ENCODE assay signal across 8 cellular contexts in the genomic region with DNA sequence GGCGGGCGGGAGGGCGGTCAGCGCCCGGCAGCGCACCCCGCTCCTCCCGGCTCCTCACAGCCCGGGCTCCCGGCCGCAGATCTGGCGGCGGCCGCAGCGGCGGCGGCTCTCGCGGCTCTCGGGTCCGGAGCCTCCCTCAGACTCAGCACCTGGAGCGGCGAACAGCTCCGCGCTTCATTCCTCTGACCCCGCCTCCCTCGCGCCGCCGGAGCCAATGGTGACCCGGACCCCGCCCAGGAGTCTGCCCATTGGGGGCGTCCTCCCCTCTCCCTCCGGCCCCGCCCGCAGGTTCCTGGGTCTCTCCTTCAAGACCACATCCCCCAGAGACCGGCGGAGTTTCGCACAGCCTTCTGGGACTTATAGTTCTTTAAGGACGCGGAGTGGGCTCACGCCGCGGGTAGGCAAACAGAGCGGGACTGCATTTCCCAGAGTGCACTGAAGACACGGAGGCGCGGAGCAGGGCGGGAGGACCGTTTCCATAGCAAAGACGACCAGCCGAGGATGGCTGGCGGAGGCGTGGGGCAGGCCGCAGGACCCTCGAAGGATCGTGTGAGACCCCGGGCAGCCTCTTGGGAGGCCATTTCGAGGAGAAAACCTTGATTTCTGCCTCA. TPM values are rescaled to one million over a fixed set of nuclear protein-coding genes. Genes with fewer than 3 reads are reported as not detected.
DNase-seq lines count a peak whose midpoint lies in the region; ATAC-seq, FAIRE-seq and TF ChIP-seq lines count a peak whose summit lies in the region.

A gene (minus strand): TSS at position 149 of the 611 bp plus-strand sequence. CDS start 76,327 bp downstream, outside the sequence.

- ATAC-seq in CD4-positive, alpha-beta T cell (ENCODE audit: poor library complexity), result peak; percentile 98

- no peak within 1 kb of the TSS for H3K27ac ChIP-seq in CD4-positive, alpha-beta T cell (ENCODE audit: low read depth, low read length)
- no peak within 1 kb of the TSS for H3K27ac ChIP-seq in H1 (ENCODE audit: low read depth, low read length)

- H3K9me3 Mint-ChIP-seq in CD4-positive, alpha-beta T cell, result peaks cover 2% of the 10 kb centered on the region

- peak within 1 kb of the TSS; percentile 53 to 70 (median 62); a peak in 7 of 8 replicates for H3K4me3 ChIP-seq in H1 (ENCODE audit: extremely low read depth in 1 of 4, insufficient read depth in 2 of 4, low read depth in 3 of 4, low read length in 4 of 4)

- H4K5ac ChIP-seq in H1 (ENCODE audit: insufficient read length, low read depth, low read length), result no peak within 1 kb of the TSS

- no peak within 1 kb of the TSS for H4K8ac ChIP-seq in H1 (ENCODE audit: extremely low read depth, insufficient read depth, low read length)

- H3K14ac ChIP-seq in H1 (ENCODE audit: insufficient read length), result no peak within 1 kb of the TSS

- H3K9me3 ChIP-seq in CD4-positive, alpha-beta T cell (ENCODE audit: control insufficient read depth, low read length), result no peaks in the 10 kb centered on the region
- H3K9me3 ChIP-seq in H1 (ENCODE audit: insufficient read depth in 2 of 2, low read depth in 1 of 2, low read length in 1 of 2), result no peaks in the 10 kb centered on the region

- no peak within 1 kb of the TSS for H2BK5ac ChIP-seq in H1 (ENCODE audit: low read depth, low read length)

- DNase-seq in CD4-positive, alpha-beta T cell, result peak; percentile 95 to 98 (median 98)
- DNase-seq in GM20000 (ENCODE audit: low spot score), result peak; percentile 99
- peak; percentile 49 for DNase-seq in HS-5 (ENCODE audit: low read depth)
- DNase-seq in NOMO-1 (lab: John Stamatoyannopoulos, UW; ENCODE audit: unreplicated experiment in 2 of 2), result peak; percentile 97 to 98
- DNase-seq in activated CD8-positive, alpha-beta memory T cell treated with anti-CD3 and anti-CD28 coated beads for 48 hours (ENCODE audit: low read depth in 2 of 3, low spot score in 2 of 3), result peak; percentile 89 to 95 (median 90)
- peak; percentile 99 for DNase-seq in H1 (ENCODE audit: low read depth in 1 of 2, low spot score in 2 of 2)
- peak; percentile 91 to 97 for DNase-seq in lung microvascular endothelial cell (ENCODE audit: low read depth in 2 of 2)
- peak; percentile 92 to 95 (median 93) for DNase-seq in stimulated activated CD4-positive, alpha-beta T cell treated with anti-CD3 and anti-CD28 coated beads, TNF-alpha, amount 100 ng/mL, for 1 hour (ENCODE audit: low read depth in 3 of 3, low spot score in 1 of 3)

- no peak within 1 kb of the TSS for H3K4ac ChIP-seq in H1 (replicated peaks; ENCODE audit: insufficient read length, low read depth, low read length)

- no peak within 1 kb of the TSS for H4K91ac ChIP-seq in H1 (replicated peaks; ENCODE audit: insufficient read length, low read length)

- H3K56ac ChIP-seq in H1 (replicated peaks; ENCODE audit: insufficient read length, low read depth, low read length), result no peak within 1 kb of the TSS

- intact Hi-C loops in CD4-positive, alpha-beta T cell (cut with DNase I, micrococcal nuclease), result loop anchor here (1.0 to 10.0 kb wide), 5 partner anchors 30 to 859 kb away; a partner anchor contains a TSS

- no peak within 1 kb of the TSS for H2AK5ac ChIP-seq in H1 (ENCODE audit: low read depth, low read length)

- H2BK120ac ChIP-seq in H1 (replicated peaks; ENCODE audit: low read depth, low read length), result no peak within 1 kb of the TSS

- 2% methylated on average over 47 of the region's 59 CpGs; no CpG with 5 or more reads in 1 of the 2 experiments for WGBS in H1 (ENCODE audit: extremely low coverage in 1 of 2, insufficient coverage in 1 of 2, insufficient read length in 1 of 2, insufficient replicate concordance in 2 of 2, low coverage in 1 of 2, low lambda C conversion rate in 2 of 2, missing lambda C conversion rate in 1 of 2), 2 experiments

- no peak for TF ChIP-seq CTCF in CD4-positive, alpha-beta T cell (IDR thresholded peaks at IDR 0.05)
- TF ChIP-seq CTCF in GM20000 (IDR thresholded peaks at IDR 0.05; ENCODE audit: extremely low read depth, missing control alignments) (no peak), H1 (IDR thresholded peaks at IDR 0.05; ENCODE audit: control extremely low read depth in 1 of 3, insufficient read depth in 1 of 3, low read depth in 1 of 3, low read length in 3 of 3) (no peak)

- no peak within 1 kb of the TSS for H2BK12ac ChIP-seq in H1 (ENCODE audit: low read depth, low read length)

- H2BK20ac ChIP-seq in H1 (ENCODE audit: low read length), result no peak within 1 kb of the TSS

- H3K4me1 ChIP-seq in H1 (replicated peaks in 1 of 4; ENCODE audit: control insufficient read depth in 3 of 4, insufficient read depth in 4 of 4, low read length in 3 of 4), result peaks cover 0 to 12% (median 10%) of the 10 kb centered on the region in 4 experiments; a peak in 5 of 7 replicates

- peaks cover 21% of the 10 kb centered on the region for H3K4me1 Mint-ChIP-seq in CD4-positive, alpha-beta T cell (ENCODE audit: low read depth)

- peak within 1 kb of the TSS; percentile 77 for H3K4me3 Mint-ChIP-seq in CD4-positive, alpha-beta T cell

- CTCF ChIA-PET in CD4-positive, alpha-beta T cell (lab: Charles Lee), result interaction anchor here (1.0 to 1.2 kb wide), 4 partner anchors 29 to 983 kb away, joined by 3 to 5 read pairs (median 4); no protein-coding TSS in a partner anchor
- CTCF ChIA-PET in H1 (lab: Charles Lee; ENCODE audit: partially characterized antibody), result interaction anchor here (1.0 to 16.6 kb wide), 6 partner anchors 35 to 89 kb away, joined by 3 to 153 read pairs (median 3); no protein-coding TSS in a partner anchor

- peak; percentile 86 for FAIRE-seq in H1 (lab: Jason Lieb, UNC)

- H4K20me1 ChIP-seq in H1 (replicated peaks in 1 of 2; ENCODE audit: control insufficient read depth in 1 of 2, insufficient read depth in 2 of 2, low read length in 2 of 2), result peaks cover 0 to 3% of the 10 kb centered on the region in 2 experiments

- H3K4me2 ChIP-seq in H1 (ENCODE audit: insufficient read depth in 1 of 2, low read depth in 2 of 2, low read length in 2 of 2), result peak within 1 kb of the TSS; percentile 83 to 87

- no peaks in the 10 kb centered on the region for H3K79me1 ChIP-seq in H1 (ENCODE audit: low read depth, low read length)

- H3K23me2 ChIP-seq in H1 (ENCODE audit: low read depth, low read length), result peaks cover 13% of the 10 kb centered on the region

- peaks cover 29% of the 10 kb centered on the region for H3K27me3 Mint-ChIP-seq in CD4-positive, alpha-beta T cell

- 0 out of 3 replicates have a peak, but pooled peaks of 1 of the 2 experiments have one; percentile 19 for TF ChIP-seq EP300 in H1 (IDR thresholded peaks at IDR 0.05; ENCODE audit: borderline replicate concordance in 1 of 2, low read depth in 2 of 2, low read length in 2 of 2)

- H3K23ac ChIP-seq in H1 (ENCODE audit: insufficient read length), result no peak within 1 kb of the TSS

- H3K27ac Mint-ChIP-seq in CD4-positive, alpha-beta T cell, result no peak within 1 kb of the TSS

- H2BK15ac ChIP-seq in H1 (ENCODE audit: low read length), result no peak within 1 kb of the TSS

- H3K36me3 Mint-ChIP-seq in CD4-positive, alpha-beta T cell (ENCODE audit: low read depth), result no peaks in the 10 kb centered on the region

- peaks cover 31% of the 10 kb centered on the region for H3K27me3 ChIP-seq in CD4-positive, alpha-beta T cell (ENCODE audit: control insufficient read depth, insufficient read depth, low read length)
- peaks cover 16 to 26% (median 23%) of the 10 kb centered on the region in 4 experiments for H3K27me3 ChIP-seq in H1 (replicated peaks in 1 of 4; ENCODE audit: control insufficient read depth in 3 of 4, extremely low read depth in 1 of 4, insufficient read depth in 3 of 4, low read length in 3 of 4)

- no peak for TF ChIP-seq RAD21 in H1 (IDR thresholded peaks at IDR 0.05 in 1 of 2, conservative IDR thresholded peaks at IDR 0.05 in 1 of 2; ENCODE audit: low read depth in 2 of 2, low read length in 2 of 2)

- H3K18ac ChIP-seq in H1 (ENCODE audit: extremely low read depth, low read length), result no peak within 1 kb of the TSS

- 0 out of 2 replicates have a peak within 1 kb of the TSS, but pooled peaks have one; percentile 18 for H2AFZ ChIP-seq in H1 (ENCODE audit: low read length)

- H3K9ac ChIP-seq in H1 (replicated peaks in 1 of 4; ENCODE audit: extremely low read depth in 1 of 4, low read depth in 3 of 4, low read length in 3 of 4), result peak within 1 kb of the TSS in 1 of 4 experiments; percentile 46; a peak in 3 of 7 replicates

- POLR2A ChIA-PET in CD4-positive, alpha-beta T cell (lab: Charles Lee), result interaction anchor here (0.6 to 1.9 kb wide), 8 partner anchors 14 to 93 kb away, joined by 3 to 14 read pairs (median 4); no protein-coding TSS in a partner anchor
- POLR2A ChIA-PET in H1 (lab: Charles Lee; ENCODE audit: partially characterized antibody), result interaction anchor here (1.0 kb wide), 1 partner anchor 739 kb away, joined by 3 read pairs; a partner anchor contains a TSS

- TF ChIP-seq POLR2A in H1 (IDR thresholded peaks at IDR 0.05; ENCODE audit: control extremely low read depth in 1 of 2, low read depth in 2 of 2, low read length in 2 of 2), result no peak

- no peaks in the 10 kb centered on the region for H3K36me3 ChIP-seq in H1 (ENCODE audit: control insufficient read depth in 2 of 4, insufficient read depth in 4 of 4, low read length in 3 of 4)

- H3K79me2 ChIP-seq in H1 (ENCODE audit: control insufficient read depth in 1 of 2, insufficient read depth in 2 of 2, low read length in 2 of 2), result no peaks in the 10 kb centered on the region

TF ChIP-seq in H1, 55 proteins besides CTCF, POLR2A, EP300 and RAD21 (continues in another document):
- peak; percentile 78 for TF ChIP-seq TAF7 (optimal IDR thresholded peaks at IDR 0.05; ENCODE audit: borderline replicate concordance, low read depth, low read length)

RNA-seq across cellular contexts. Expression of the gene that starts here (rescaled TPM):
- 1 to 10 TPM in 1 of 2 experiments, under 1 TPM in 1; 0.89 to 1.1 TPM for total RNA-seq in CD4-positive, alpha-beta T cell
- 1.1 and 1.3 TPM in 2 replicates for total RNA-seq in H1 (2021; fragmentation: NEBNext Ultra II Directional; extraction: Animal tissue kit (Norgen Biotek cat#: 25700))
- polyA plus RNA-seq in H1 (2011; rRNA removed), result 0.39 and 0.55 TPM in 2 replicates
- 0.39 TPM for polyA plus RNA-seq in H1 (2011; cell fraction: cytosol; rRNA removed)
- polyA plus RNA-seq in H1 (2011; cell fraction: nucleus; rRNA removed), result 1.3 TPM
- 1.2 to 1.8 TPM (median 1.7 TPM) in 4 replicates for polyA plus RNA-seq in H1 (2012, experiment 1 of 2)
- polyA plus RNA-seq in H1 (2012, experiment 2 of 2), result 0.35 TPM
- 0.39 TPM for polyA plus RNA-seq in H1 (2013, experiment 1 of 2)
- 0.46 TPM for polyA plus RNA-seq in H1 (2013, experiment 2 of 2)
- polyA minus RNA-seq in H1 (2011; rRNA and poly(A)+ RNA removed), result 0.12 and 0.66 TPM in 2 replicates
- polyA minus RNA-seq in H1 (2011; cell fraction: cytosol; rRNA and poly(A)+ RNA removed), result 1.6 TPM
- 1.1 TPM for polyA minus RNA-seq in H1 (2011; cell fraction: nucleus; rRNA and poly(A)+ RNA removed)
- under 0.01 TPM in 2 replicates for total RNA-seq in lung microvascular endothelial cell

Comparison
In these comparisons a context has a peak if more than half of its experiments do, and no peak if none do; other contexts are left out.
1. Peak in DNase-seq in lung microvascular endothelial cell; RNA of the gene not detected or under 1 TPM.
2. DNase-seq: peak in every context shown above with its lines; median percentile 99 in GM20000; 99 in H1; 98 in CD4-positive, alpha-beta T cell; 98 in NOMO-1; 94 in lung microvascular endothelial cell; 93 in stimulated activated CD4-positive, alpha-beta T cell treated with anti-CD3 and anti-CD28 coated beads, TNF-alpha, amount 100 ng/mL, for 1 hour; 90 in activated CD8-positive, alpha-beta memory T cell treated with anti-CD3 and anti-CD28 coated beads for 48 hours; 49 in HS-5.